1 cellular context compared by ENCODE assay signal in the genomic region with DNA sequence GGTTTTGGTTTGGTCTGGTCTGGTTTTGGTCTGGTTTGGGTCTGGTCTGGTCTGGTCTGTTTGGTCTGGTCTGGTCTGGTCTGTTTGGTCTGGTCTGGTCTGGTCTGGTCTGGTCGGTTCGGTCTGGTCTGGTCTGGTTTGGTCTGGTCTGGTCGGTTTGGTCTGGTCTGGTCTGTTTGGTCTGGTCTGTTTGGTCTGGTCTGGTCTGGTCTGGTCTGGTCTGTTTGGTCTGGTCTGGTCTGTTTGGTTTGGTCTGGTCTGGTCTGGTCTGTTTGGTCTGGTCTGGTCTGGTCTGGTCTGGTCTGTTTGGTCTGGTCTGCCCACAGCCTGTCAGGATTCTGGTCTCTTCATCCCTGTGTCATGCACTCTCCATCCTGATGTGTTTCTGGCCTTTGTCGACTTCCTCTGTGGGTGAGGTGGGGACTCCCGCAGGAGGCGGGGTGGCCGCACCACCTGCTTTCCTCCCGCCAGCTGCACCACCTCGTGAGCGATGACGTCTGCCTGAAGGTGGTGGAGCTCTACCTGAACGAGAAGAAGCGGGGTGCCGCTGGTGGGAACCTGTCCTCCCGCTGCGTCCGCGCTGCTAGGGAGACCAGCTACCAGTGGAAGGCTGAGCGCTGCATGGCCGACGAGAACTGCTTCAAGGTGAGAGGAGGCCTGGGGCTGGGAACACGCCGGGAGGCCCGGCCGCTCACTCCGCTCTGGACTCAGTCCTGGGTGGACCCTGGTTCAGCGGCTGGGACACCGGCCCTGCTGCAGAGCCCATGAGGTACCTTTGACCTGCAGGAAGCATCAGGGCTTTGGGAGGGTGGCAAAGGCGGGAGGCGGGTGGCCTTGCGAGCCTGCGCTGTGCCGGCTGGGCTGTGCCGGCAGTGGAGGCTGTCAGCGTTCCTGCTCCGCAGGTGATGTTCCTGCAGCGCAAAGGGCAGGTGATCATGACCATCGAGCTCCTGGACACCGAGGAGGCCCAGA.
TF ChIP-seq lines count a peak whose summit lies in the region.

No MANE protein-coding gene starts in this region.

TF ChIP-seq in HepG2, 621 proteins besides CTCF, POLR2A, EP300 and RAD21 (continued from another document):
- TF ChIP-seq, protein P1, sequence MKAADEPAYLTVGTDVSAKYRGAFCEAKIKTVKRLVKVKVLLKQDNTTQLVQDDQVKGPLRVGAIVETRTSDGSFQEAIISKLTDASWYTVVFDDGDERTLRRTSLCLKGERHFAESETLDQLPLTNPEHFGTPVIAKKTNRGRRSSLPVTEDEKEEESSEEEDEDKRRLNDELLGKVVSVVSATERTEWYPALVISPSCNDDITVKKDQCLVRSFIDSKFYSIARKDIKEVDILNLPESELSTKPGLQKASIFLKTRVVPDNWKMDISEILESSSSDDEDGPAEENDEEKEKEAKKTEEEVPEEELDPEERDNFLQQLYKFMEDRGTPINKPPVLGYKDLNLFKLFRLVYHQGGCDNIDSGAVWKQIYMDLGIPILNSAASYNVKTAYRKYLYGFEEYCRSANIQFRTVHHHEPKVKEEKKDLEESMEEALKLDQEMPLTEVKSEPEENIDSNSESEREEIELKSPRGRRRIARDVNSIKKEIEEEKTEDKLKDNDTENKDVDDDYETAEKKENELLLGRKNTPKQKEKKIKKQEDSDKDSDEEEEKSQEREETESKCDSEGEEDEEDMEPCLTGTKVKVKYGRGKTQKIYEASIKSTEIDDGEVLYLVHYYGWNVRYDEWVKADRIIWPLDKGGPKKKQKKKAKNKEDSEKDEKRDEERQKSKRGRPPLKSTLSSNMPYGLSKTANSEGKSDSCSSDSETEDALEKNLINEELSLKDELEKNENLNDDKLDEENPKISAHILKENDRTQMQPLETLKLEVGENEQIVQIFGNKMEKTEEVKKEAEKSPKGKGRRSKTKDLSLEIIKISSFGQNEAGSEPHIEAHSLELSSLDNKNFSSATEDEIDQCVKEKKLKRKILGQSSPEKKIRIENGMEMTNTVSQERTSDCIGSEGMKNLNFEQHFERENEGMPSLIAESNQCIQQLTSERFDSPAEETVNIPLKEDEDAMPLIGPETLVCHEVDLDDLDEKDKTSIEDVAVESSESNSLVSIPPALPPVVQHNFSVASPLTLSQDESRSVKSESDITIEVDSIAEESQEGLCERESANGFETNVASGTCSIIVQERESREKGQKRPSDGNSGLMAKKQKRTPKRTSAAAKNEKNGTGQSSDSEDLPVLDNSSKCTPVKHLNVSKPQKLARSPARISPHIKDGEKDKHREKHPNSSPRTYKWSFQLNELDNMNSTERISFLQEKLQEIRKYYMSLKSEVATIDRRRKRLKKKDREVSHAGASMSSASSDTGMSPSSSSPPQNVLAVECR (CRISPR knock-in tag; IDR thresholded peaks at IDR 0.05; ENCODE audit: borderline replicate concordance), result no peak
- TF ChIP-seq KDM5A (IDR thresholded peaks at IDR 0.05; ENCODE audit: borderline replicate concordance, low read length) (no peak), EED (CRISPR knock-in tag; IDR thresholded peaks at IDR 0.05) (no peak), NFIC (IDR thresholded peaks at IDR 0.05; ENCODE audit: low read length) (no peak), ZNF121 (CRISPR knock-in tag; IDR thresholded peaks at IDR 0.05) (no peak)
- TF ChIP-seq, protein P2, sequence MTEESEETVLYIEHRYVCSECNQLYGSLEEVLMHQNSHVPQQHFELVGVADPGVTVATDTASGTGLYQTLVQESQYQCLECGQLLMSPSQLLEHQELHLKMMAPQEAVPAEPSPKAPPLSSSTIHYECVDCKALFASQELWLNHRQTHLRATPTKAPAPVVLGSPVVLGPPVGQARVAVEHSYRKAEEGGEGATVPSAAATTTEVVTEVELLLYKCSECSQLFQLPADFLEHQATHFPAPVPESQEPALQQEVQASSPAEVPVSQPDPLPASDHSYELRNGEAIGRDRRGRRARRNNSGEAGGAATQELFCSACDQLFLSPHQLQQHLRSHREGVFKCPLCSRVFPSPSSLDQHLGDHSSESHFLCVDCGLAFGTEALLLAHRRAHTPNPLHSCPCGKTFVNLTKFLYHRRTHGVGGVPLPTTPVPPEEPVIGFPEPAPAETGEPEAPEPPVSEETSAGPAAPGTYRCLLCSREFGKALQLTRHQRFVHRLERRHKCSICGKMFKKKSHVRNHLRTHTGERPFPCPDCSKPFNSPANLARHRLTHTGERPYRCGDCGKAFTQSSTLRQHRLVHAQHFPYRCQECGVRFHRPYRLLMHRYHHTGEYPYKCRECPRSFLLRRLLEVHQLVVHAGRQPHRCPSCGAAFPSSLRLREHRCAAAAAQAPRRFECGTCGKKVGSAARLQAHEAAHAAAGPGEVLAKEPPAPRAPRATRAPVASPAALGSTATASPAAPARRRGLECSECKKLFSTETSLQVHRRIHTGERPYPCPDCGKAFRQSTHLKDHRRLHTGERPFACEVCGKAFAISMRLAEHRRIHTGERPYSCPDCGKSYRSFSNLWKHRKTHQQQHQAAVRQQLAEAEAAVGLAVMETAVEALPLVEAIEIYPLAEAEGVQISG (CRISPR knock-in tag; IDR thresholded peaks at IDR 0.05), result no peak
- TF ChIP-seq, protein P3, sequence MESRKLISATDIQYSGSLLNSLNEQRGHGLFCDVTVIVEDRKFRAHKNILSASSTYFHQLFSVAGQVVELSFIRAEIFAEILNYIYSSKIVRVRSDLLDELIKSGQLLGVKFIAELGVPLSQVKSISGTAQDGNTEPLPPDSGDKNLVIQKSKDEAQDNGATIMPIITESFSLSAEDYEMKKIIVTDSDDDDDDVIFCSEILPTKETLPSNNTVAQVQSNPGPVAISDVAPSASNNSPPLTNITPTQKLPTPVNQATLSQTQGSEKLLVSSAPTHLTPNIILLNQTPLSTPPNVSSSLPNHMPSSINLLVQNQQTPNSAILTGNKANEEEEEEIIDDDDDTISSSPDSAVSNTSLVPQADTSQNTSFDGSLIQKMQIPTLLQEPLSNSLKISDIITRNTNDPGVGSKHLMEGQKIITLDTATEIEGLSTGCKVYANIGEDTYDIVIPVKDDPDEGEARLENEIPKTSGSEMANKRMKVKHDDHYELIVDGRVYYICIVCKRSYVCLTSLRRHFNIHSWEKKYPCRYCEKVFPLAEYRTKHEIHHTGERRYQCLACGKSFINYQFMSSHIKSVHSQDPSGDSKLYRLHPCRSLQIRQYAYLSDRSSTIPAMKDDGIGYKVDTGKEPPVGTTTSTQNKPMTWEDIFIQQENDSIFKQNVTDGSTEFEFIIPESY (CRISPR knock-in tag; IDR thresholded peaks at IDR 0.05), result peak; percentile 30; the same call in 1 of the 2 replicates
